In the genomic region with DNA sequence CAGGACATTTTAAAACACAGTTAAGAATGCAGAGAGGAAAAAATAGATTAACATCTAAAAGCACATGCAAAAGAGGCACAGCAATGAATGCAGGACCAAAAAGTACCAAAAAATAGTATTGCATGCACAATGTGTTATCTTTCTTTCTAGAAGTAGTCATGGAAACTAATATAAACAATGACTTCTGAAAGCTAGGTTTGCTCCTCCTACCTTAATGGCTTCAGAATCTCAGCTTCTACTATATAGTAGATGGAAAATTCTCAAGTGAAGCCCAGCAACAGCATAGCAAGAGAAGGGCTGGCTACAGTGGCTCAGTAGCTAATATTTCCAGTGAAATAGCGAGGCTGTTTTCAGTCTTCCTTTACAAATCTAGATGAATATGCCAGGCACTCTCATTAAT, we compare ENCODE assay signal across 22 cellular contexts.
DNase-seq lines count a peak whose midpoint lies in the region; ATAC-seq, FAIRE-seq and TF ChIP-seq lines count a peak whose summit lies in the region.
"Had no signal": no experiment of that assay in that cellular context is flagged by ENCODE, and none has a peak within 500 bp of the region (broad histone marks: within the 10 kb centered on the region; RNA-seq: fewer than 3 reads in every experiment).

No MANE protein-coding gene starts in this region.

- no peak for FAIRE-seq in GM12891 (lab: Jason Lieb, UNC)
- FAIRE-seq: GM12878, HepG2 had no signal

- peaks cover 4% of the 10 kb centered on the region for H3K27me3 Mint-ChIP-seq in memory B cell

- no peak overlapping the region for H3K4me3 Mint-ChIP-seq in memory B cell
- H3K4me3 Mint-ChIP-seq: HFFc6 had no signal

- no peaks in the 10 kb centered on the region for H3K4me1 Mint-ChIP-seq in memory B cell

- no peak for TF ChIP-seq POLR2A in GM12891 (IDR thresholded peaks at IDR 0.05; ENCODE audit: low read depth, low read length)

- CTCF ChIA-PET in GM10248 (lab: Yijun Ruan, JAX) = no interaction called here

- ATAC-seq in memory B cell (ENCODE audit: low read depth) = peak; percentile 15
- ATAC-seq: GM12878, HepG2 had no signal

- no peaks in the 10 kb centered on the region for H3K36me3 Mint-ChIP-seq in memory B cell

- POLR2A ChIA-PET in GM10248 (lab: Yijun Ruan, JAX) = interaction anchor here (0.6 kb wide), 1 partner anchor 214 kb away, joined by 3 read pairs; no protein-coding TSS in a partner anchor

- H3K9me3 Mint-ChIP-seq in memory B cell = no peaks in the 10 kb centered on the region
- H3K9me3 Mint-ChIP-seq: HFFc6 had no signal

- DNase-seq in ELR (ENCODE audit: low read depth) = peak; percentile 9
- peak; percentile 9 for DNase-seq in H4 (ENCODE audit: low spot score)
- DNase-seq in amniotic epithelial cell (ENCODE audit: low read depth) = peak; percentile 5
- no peak for DNase-seq in memory B cell (ENCODE audit: low spot score in 2 of 2)
- no peak for DNase-seq in NCI-H345 treated with DMSO at 0.1 percent for 48 hours (lab: John Stamatoyannopoulos, UW; ENCODE audit: unreplicated experiment)
- no peak for DNase-seq in GM10248 (ENCODE audit: extremely low spot score)
- DNase-seq in GM12891 (ENCODE audit: insufficient read length, low spot score) = no peak
- DNase-seq: ACHN, C1 segment of cervical spinal cord, DMS 273 treated with DMSO at 0.1 percent for 48 hours, GF-D8, H7, HFFc6, NCI-H1417 treated with DMSO at 0.1 percent for 48 hours, NCI-H1930, NCI-H2171, NCI-H446, NCI-H526 treated with DMSO at 0.1 percent for 48 hours, Peyer's patch, SW 1271 had no signal

- TF ChIP-seq CTCF in GM10248 (IDR thresholded peaks at IDR 0.05; ENCODE audit: control extremely low read depth, extremely low read depth, low read depth, missing control alignments) = no peak

- H3K27ac Mint-ChIP-seq in memory B cell = no peak overlapping the region
- H3K27ac Mint-ChIP-seq: HFFc6 had no signal

TF ChIP-seq in GM12891, 5 proteins besides CTCF, POLR2A, EP300 and RAD21:
- TF ChIP-seq TAF1 (IDR thresholded peaks at IDR 0.05; ENCODE audit: low read depth, low read length) = no peak
- no peak for TF ChIP-seq POLR2AphosphoS5 (IDR thresholded peaks at IDR 0.05; ENCODE audit: low read depth, low read length)
- TF ChIP-seq SPI1 (IDR thresholded peaks at IDR 0.05; ENCODE audit: low read depth, low read length) = no peak
- TF ChIP-seq PAX5 (IDR thresholded peaks at IDR 0.05; ENCODE audit: insufficient read depth, low read length, severe bottlenecking) = no peak
- no peak for TF ChIP-seq POU2F2 (IDR thresholded peaks at IDR 0.05; ENCODE audit: low read depth, low read length)

Comparison
In these comparisons a context has a peak if more than half of its experiments do, and no peak if none do; other contexts are left out.
1. DNase-seq: peak in ELR (single experiment), H4 (single experiment) and amniotic epithelial cell (single experiment); none in memory B cell (0 of 2), NCI-H345 treated with DMSO at 0.1 percent for 48 hours (single experiment), GM10248 (single experiment) and GM12891 (single experiment).